ENCODE assay signal across 33 cellular contexts in the genomic region with DNA sequence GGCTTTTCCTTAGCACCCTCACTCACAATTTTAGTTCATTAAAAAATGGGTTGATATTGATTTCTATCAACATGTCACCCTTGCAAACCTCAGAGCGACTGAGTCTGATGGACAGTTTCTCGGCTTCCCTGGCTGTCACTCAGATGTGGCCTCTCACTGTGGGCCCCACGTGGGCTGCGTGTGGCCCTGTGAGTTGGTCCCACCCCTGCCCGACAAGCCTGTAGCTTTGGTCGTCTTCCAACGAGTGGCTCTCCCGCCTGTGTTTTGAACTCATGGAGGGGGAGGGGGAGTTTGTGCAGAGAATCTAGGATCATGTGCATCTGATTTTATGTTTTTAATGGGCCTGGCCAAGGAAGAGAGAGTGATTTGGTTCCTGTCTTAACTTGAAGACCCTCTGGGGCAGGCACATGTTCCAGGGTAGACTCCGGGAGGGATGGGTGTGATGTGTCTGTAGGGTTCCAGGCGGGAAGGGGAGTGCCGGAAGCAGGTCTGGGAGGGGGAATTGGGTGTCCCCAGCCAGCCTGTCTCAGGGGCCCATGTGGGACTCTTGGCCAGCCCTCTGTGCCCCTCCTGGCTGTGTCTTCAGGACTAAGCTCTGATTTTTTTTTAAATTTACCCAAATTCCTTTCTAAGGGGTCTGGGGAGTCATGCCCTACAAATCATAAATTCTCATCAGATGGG. TPM values are rescaled to one million over a fixed set of nuclear protein-coding genes. Genes with fewer than 3 reads are reported as not detected.
A peak's percentile ranks its signal among the peaks of the same experiment; 100 is the strongest.
DNase-seq lines count a peak whose midpoint lies in the region; ATAC-seq, FAIRE-seq and TF ChIP-seq lines count a peak whose summit lies in the region.
"Had no signal": no experiment of that assay in that cellular context is flagged by ENCODE, and none has a peak within 500 bp of the region (broad histone marks: within the 10 kb centered on the region; RNA-seq: fewer than 3 reads in every experiment).

No MANE protein-coding gene starts in this region.

- H3K4me1 ChIP-seq in K562 (replicated peaks in 1 of 2; ENCODE audit: control insufficient read depth in 2 of 2, insufficient read depth in 2 of 2, low read length in 2 of 2) = peaks cover 56 to 58% of the 10 kb centered on the region in 2 experiments
- H3K4me1 ChIP-seq in mesodermal cell (ENCODE audit: control insufficient read depth, insufficient read depth, low read length, poor library complexity, severe bottlenecking) = peaks cover 58% of the 10 kb centered on the region
- peaks cover 9 to 49% (median 33%) of the 10 kb centered on the region in 6 donors for H3K4me1 ChIP-seq in spleen
- H3K4me1 ChIP-seq: prostate gland had no signal

- no TSS peak for BruUV-seq in K562 (replicated peaks; lab: Mats Ljungman, UMichigan)

- TF ChIP-seq EP300 in K562 (IDR thresholded peaks at IDR 0.05; ENCODE audit: low read length) = no peak

- H3K27me3 Mint-ChIP-seq in activated naive CD4-positive, alpha-beta T cell treated with anti-CD3 and anti-CD28 coated beads, Interleukin-2, amount 10 ng/mL, durations not matched to agents 7 days and 5 days = no peaks in the 10 kb centered on the region

- TF ChIP-seq POLR2A in K562 (conservative IDR thresholded peaks at IDR 0.05) = no peak
- no peak for TF ChIP-seq POLR2A in spleen (IDR thresholded peaks at IDR 0.05)

- no peak for FAIRE-seq in K562 (lab: Jason Lieb, UNC)
- FAIRE-seq: endometrium, frontal cortex had no signal

- POLR2A ChIA-PET in K562 (lab: Yijun Ruan, JAX) = interaction anchor here (0.6 to 2.0 kb wide), 2 partner anchors 8 to 407 kb away, joined by 3 to 6 read pairs; no protein-coding TSS in a partner anchor

- in situ Hi-C loops in K562 (cut with MboI) = no loop called here

- WGBS in K562 (ENCODE audit: insufficient coverage, low coverage, missing lambda C conversion rate) = 20% methylated on average over 11 of the region's 11 CpGs
- whole genome bisulfite sequencing in mesodermal cell (ENCODE audit: insufficient coverage in 2 of 2), 2 experiments = 68 to 81% methylated on average over 10 of the region's 11 CpGs
- 76 to 87% (median 80%) methylated on average over 11 of the region's 11 CpGs for WGBS in spleen, 5 donors

- peaks cover 19% of the 10 kb centered on the region for H4K20me1 ChIP-seq in K562 (replicated peaks; ENCODE audit: control insufficient read depth, insufficient read depth, low read length)

- H3K27me3 ChIP-seq in K562 (ENCODE audit: control insufficient read depth in 2 of 2, insufficient read depth in 2 of 2, low read length in 2 of 2) (no peaks in the 10 kb centered on the region), spleen (replicated peaks in 1 of 7) (no peaks in the 10 kb centered on the region)
- H3K27me3 ChIP-seq: adrenal gland, MG63, tibial nerve had no signal

- TF ChIP-seq CTCF in K562 (IDR thresholded peaks at IDR 0.05 in 2 of 3, conservative IDR thresholded peaks at IDR 0.05 in 1 of 3; ENCODE audit: insufficient read depth in 2 of 3, low read depth in 1 of 3, low read length in 3 of 3) = no peak
- TF ChIP-seq CTCF in spleen (IDR thresholded peaks at IDR 0.05 in 8 of 11, conservative IDR thresholded peaks at IDR 0.05 in 3 of 11) = no peak

- ATAC-seq in K562 = 0 out of 3 replicates have a peak, but pooled peaks have one; percentile 6
- ATAC-seq in GM21717 (IDR thresholded peaks at IDR 0.05; ENCODE audit: unreplicated experiment) = no peak
- ATAC-seq: activated T-cell treated with anti-CD3 and anti-CD28 coated beads, Interleukin-2, amount 50 U/mL, for 72 hours; stimulated activated effector memory CD8-positive, alpha-beta T cell treated with anti-CD3 and anti-CD28 coated beads, Interleukin-12 subunit alpha, Interleukin-12 subunit beta, amount 100 ng/mL, for 72 hours had no signal

- H3K9me3 Mint-ChIP-seq in activated naive CD4-positive, alpha-beta T cell treated with anti-CD3 and anti-CD28 coated beads, Interleukin-2, amount 10 ng/mL, durations not matched to agents 7 days and 5 days = no peaks in the 10 kb centered on the region
- H3K9me3 Mint-ChIP-seq: activated naive CD4-positive, alpha-beta T cell treated with anti-CD3 and anti-CD28 coated beads for 36 hours; activated T-cell treated with anti-CD3 and anti-CD28 coated beads, Interleukin-2, amount 50 U/mL, for 72 hours; CD14-positive monocyte; stimulated activated effector memory CD8-positive, alpha-beta T cell treated with anti-CD3 and anti-CD28 coated beads, Interleukin-12 subunit alpha, Interleukin-12 subunit beta, amount 100 ng/mL, for 72 hours had no signal

- no peak overlapping the region for H2AFZ ChIP-seq in K562 (ENCODE audit: low read depth, low read length)

- peaks cover 73% of the 10 kb centered on the region for H3K79me2 ChIP-seq in K562 (ENCODE audit: control insufficient read depth, insufficient read depth, low read length)

- no peak overlapping the region for H3K4me3 Mint-ChIP-seq in activated naive CD4-positive, alpha-beta T cell treated with anti-CD3 and anti-CD28 coated beads, Interleukin-2, amount 10 ng/mL, durations not matched to agents 7 days and 5 days
- H3K4me3 Mint-ChIP-seq: activated naive CD4-positive, alpha-beta T cell treated with anti-CD3 and anti-CD28 coated beads for 36 hours; activated T-cell treated with anti-CD3 and anti-CD28 coated beads, Interleukin-2, amount 50 U/mL, for 72 hours; CD14-positive monocyte; stimulated activated effector memory CD8-positive, alpha-beta T cell treated with anti-CD3 and anti-CD28 coated beads, Interleukin-12 subunit alpha, Interleukin-12 subunit beta, amount 100 ng/mL, for 72 hours had no signal

- peaks cover 2% of the 10 kb centered on the region for H3K36me3 Mint-ChIP-seq in activated naive CD4-positive, alpha-beta T cell treated with anti-CD3 and anti-CD28 coated beads, Interleukin-2, amount 10 ng/mL, durations not matched to agents 7 days and 5 days
- H3K36me3 Mint-ChIP-seq: stimulated activated effector memory CD8-positive, alpha-beta T cell treated with anti-CD3 and anti-CD28 coated beads, Interleukin-12 subunit alpha, Interleukin-12 subunit beta, amount 100 ng/mL, for 72 hours had no signal

- H3K27ac ChIP-seq in K562 (ENCODE audit: extremely low read depth, low read depth, low read length) (no peak overlapping the region), mesodermal cell (ENCODE audit: low read depth, low read length, severe bottlenecking) (peak overlapping the region; percentile 83), spleen (no peak overlapping the region)
- H3K27ac ChIP-seq: 22Rv1, adrenal gland, HL-60, KMS-11, prostate gland, tibial nerve had no signal

- peaks cover 17% of the 10 kb centered on the region for H3K9me1 ChIP-seq in K562 (ENCODE audit: control insufficient read depth, insufficient read depth, low read length)

- peak; percentile 5 for DNase-seq in activated effector memory CD4-positive, alpha-beta T cell treated with anti-CD3 and anti-CD28 coated beads, Interleukin-2, amount 50 U/mL, for 16 hours
- no peak for DNase-seq in activated effector memory CD4-positive, alpha-beta T cell treated with Interleukin-2 at 50 U/mL for 16 hours
- peak; percentile 35 to 56 (median 42) for DNase-seq in K562 (ENCODE audit: extremely low read depth in 1 of 4, low spot score in 3 of 4)
- peak; percentile 29 for DNase-seq in spleen
- no peak for DNase-seq in activated naive CD4-positive, alpha-beta T cell treated with anti-CD3 and anti-CD28 coated beads, Interleukin-2, amount 10 ng/mL, durations not matched to agents 7 days and 5 days
- DNase-seq in UCSD-AML1 (lab: John Stamatoyannopoulos, UW; ENCODE audit: unreplicated experiment) = no peak
- DNase-seq: activated CD4-positive, alpha-beta T cell treated with anti-CD3 and anti-CD28 coated beads, Interleukin-2, amount 50 U/mL, for 4 hours; activated naive CD4-positive, alpha-beta T cell treated with anti-CD3 and anti-CD28 coated beads for 36 hours; activated T-cell treated with anti-CD3 and anti-CD28 coated beads, Interleukin-2, amount 50 U/mL, for 72 hours; Calu3; DND-41; GF-D8; kidney glomerular epithelial cell; MG63; NCI-H1105 treated with DMSO at 0.1 percent for 48 hours; NCI-H187 treated with DMSO at 0.1 percent for 48 hours; NCI-H510A treated with DMSO at 0.1 percent for 48 hours; RPMI8226; stimulated activated CD4-positive, alpha-beta T cell treated with anti-CD3 and anti-CD28 coated beads, Interleukin-15, amount 100 ng/mL, for 24 hours; stimulated activated CD4-positive, alpha-beta T cell treated with anti-CD3 and anti-CD28 coated beads, Interleukin-4, amount 100 ng/mL, for 4 hours had no signal

- CTCF ChIA-PET in K562 (lab: Yijun Ruan, JAX; ENCODE audit: low intra/inter-chr PET ratio) = no interaction called here
- CTCF ChIA-PET in activated naive CD4-positive, alpha-beta T cell treated with anti-CD3 and anti-CD28 coated beads, Interleukin-2, amount 10 ng/mL, durations not matched to agents 7 days and 5 days (lab: Charles Lee) = interaction anchor here (1.0 kb wide), 1 partner anchor 19 kb away, joined by 3 read pairs; the partner anchor contains the start of gene ATP11A

- peak overlapping the region in 1 of 2 experiments; percentile 68; a peak in 2 of 4 replicates for H3K9ac ChIP-seq in K562 (ENCODE audit: insufficient read depth in 1 of 2, low read depth in 2 of 2, low read length in 2 of 2)
- H3K9ac ChIP-seq: KMS-11 had no signal

- no peak overlapping the region for H3K4me3 ChIP-seq in K562
- no peak overlapping the region for H3K4me3 ChIP-seq in mesodermal cell (ENCODE audit: extremely low read depth, insufficient read depth, low read length, poor library complexity, severe bottlenecking)
- H3K4me3 ChIP-seq in spleen = no peak overlapping the region
- H3K4me3 ChIP-seq: adrenal gland, lung, MG63, prostate gland, tibial nerve had no signal

- intact Hi-C loops in K562 (cut with micrococcal nuclease) = no loop called here
- intact Hi-C loops in spleen (cut with DNase I; ENCODE audit: low total_unique reads) = no loop called here

- H3K4me1 Mint-ChIP-seq in activated naive CD4-positive, alpha-beta T cell treated with anti-CD3 and anti-CD28 coated beads, Interleukin-2, amount 10 ng/mL, durations not matched to agents 7 days and 5 days = peaks cover 14% of the 10 kb centered on the region

- TF ChIP-seq RAD21 in K562 (CRISPR knock-in tag; conservative IDR thresholded peaks at IDR 0.05 in 1 of 2, IDR thresholded peaks at IDR 0.05 in 1 of 2) = no peak

- peaks cover 3% of the 10 kb centered on the region; the same call in 1 of the 3 replicates for H3K36me3 ChIP-seq in K562 (ENCODE audit: control insufficient read depth, insufficient read depth, low read length)
- peaks cover 5% of the 10 kb centered on the region for H3K36me3 ChIP-seq in mesodermal cell (ENCODE audit: control insufficient read depth, insufficient read depth, low read length)
- H3K36me3 ChIP-seq in spleen = peaks cover 0 to 4% (median 0%) of the 10 kb centered on the region in 6 donors
- H3K36me3 ChIP-seq: adrenal gland, MG63, prostate gland, tibial nerve had no signal

- H3K9me3 ChIP-seq in K562 (replicated peaks; ENCODE audit: control insufficient read depth, insufficient read depth, low read depth, low read length) (no peaks in the 10 kb centered on the region), mesodermal cell (ENCODE audit: control insufficient read depth, low read length) (no peaks in the 10 kb centered on the region), spleen (no peaks in the 10 kb centered on the region)
- H3K9me3 ChIP-seq: adrenal gland, MG63, prostate gland, tibial nerve had no signal

- H3K27ac Mint-ChIP-seq in activated naive CD4-positive, alpha-beta T cell treated with anti-CD3 and anti-CD28 coated beads, Interleukin-2, amount 10 ng/mL, durations not matched to agents 7 days and 5 days = no peak overlapping the region
- H3K27ac Mint-ChIP-seq: activated naive CD4-positive, alpha-beta T cell treated with anti-CD3 and anti-CD28 coated beads for 36 hours; activated T-cell treated with anti-CD3 and anti-CD28 coated beads, Interleukin-2, amount 50 U/mL, for 72 hours had no signal

- H3K4me2 ChIP-seq in K562 (ENCODE audit: insufficient read depth, low read length) = 0 out of 2 replicates have a peak overlapping the region, but pooled peaks have one; percentile 41
- H3K4me2 ChIP-seq: KMS-11 had no signal

RNA-seq across cellular contexts. Expression of gene ATP11A, which starts 18.9 kb away (rescaled TPM):
- total RNA-seq in K562 (2011; cell fraction: chromatin; rRNA removed; ENCODE audit: low replicate concordance) = 106 and 127 TPM in 2 replicates
- total RNA-seq in K562 (2011; cell fraction: nucleolus; rRNA removed) = 46.5 and 55.5 TPM in 2 replicates
- 73.7 and 99.4 TPM in 2 replicates for total RNA-seq in K562 (2011; cell fraction: nucleoplasm; rRNA removed)
- total RNA-seq in K562 (2014; rRNA removed) (4.2 and 5.4 TPM in 2 replicates), K562 (2014; rRNA removed; fragmentation: Illumina TruSeq; extraction: Trizol) (4.8 and 5.5 TPM in 2 replicates), K562 (2015; rRNA removed; fragmentation: Illumina TruSeq; extraction: Trizol) (3.4 TPM in 2 replicates), K562 (2021) (28.6 and 34.2 TPM in 2 replicates), spleen (10 to 100 TPM; 57.3 to 91.3 (median 65.0) TPM)
- polyA plus RNA-seq in K562 (2011; rRNA removed) (2.9 and 4.3 TPM in 2 replicates), K562 (2014; fragmentation: Illumina TruSeq; extraction: Trizol) (9.0 and 11.1 TPM in 2 replicates), K562 (2014; fragmentation: Nextera tagmentation; extraction: Ambion mirVana) (under 1 TPM; 0.38 to 0.55 TPM), K562 (2014; rRNA removed) (8.4 and 8.6 TPM in 2 replicates), spleen (1 to 10 TPM; 2.7 to 5.5 (median 3.0) TPM)
- 3.6 and 3.8 TPM in 2 replicates for polyA plus RNA-seq in K562 (2011; cell fraction: cytosol; rRNA removed)
- polyA plus RNA-seq in K562 (2011; cell fraction: nucleus; rRNA removed) = 41.4 and 54.7 TPM in 2 replicates
- polyA plus RNA-seq in K562 (2012) = 9.8 and 16.5 TPM in 2 replicates
- 8.1 and 10.1 TPM in 2 replicates for polyA minus RNA-seq in K562 (2011; rRNA and poly(A)+ RNA removed)
- 9.3 and 15.4 TPM in 2 replicates for polyA minus RNA-seq in K562 (2011; cell fraction: cytosol; rRNA and poly(A)+ RNA removed)
- polyA minus RNA-seq in K562 (2011; cell fraction: nucleus; rRNA and poly(A)+ RNA removed) = 19.8 and 28.4 TPM in 2 replicates
- polyA plus RNA-seq in mesodermal cell (2013, experiment 1 of 2) = 44.3 TPM
- 38.8 TPM for polyA plus RNA-seq in mesodermal cell (2013, experiment 2 of 2)

Comparison
In these comparisons a context has a peak if more than half of its experiments do, and no peak if none do; other contexts are left out.
1. DNase-seq: peak in activated effector memory CD4-positive, alpha-beta T cell treated with anti-CD3 and anti-CD28 coated beads, Interleukin-2, amount 50 U/mL, for 16 hours (single experiment), K562 (4 of 4) and spleen (single experiment); none in activated effector memory CD4-positive, alpha-beta T cell treated with Interleukin-2 at 50 U/mL for 16 hours (single experiment), activated naive CD4-positive, alpha-beta T cell treated with anti-CD3 and anti-CD28 coated beads, Interleukin-2, amount 10 ng/mL, durations not matched to agents 7 days and 5 days (single experiment) and UCSD-AML1 (single experiment).